In the genomic region with DNA sequence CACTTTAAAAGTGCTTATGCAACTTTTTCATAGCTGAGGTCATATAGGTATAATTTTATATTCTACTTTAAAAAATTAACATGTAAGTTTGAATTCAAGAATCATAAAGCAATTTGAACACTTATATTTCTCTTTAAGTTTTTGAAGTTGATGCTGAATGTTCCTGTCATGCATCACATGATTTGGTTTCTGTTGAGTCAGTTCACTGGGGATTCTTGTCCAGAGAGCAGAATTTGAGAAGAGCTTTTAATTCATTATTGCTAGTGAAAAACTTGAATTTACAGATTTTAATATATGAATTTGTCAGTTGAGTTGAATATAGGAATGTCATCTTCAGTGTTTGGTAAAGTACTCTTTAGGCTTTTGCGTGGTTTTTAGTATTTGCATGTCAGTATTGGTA, we compare ENCODE assay signal across 21 cellular contexts.
"Had no signal": no experiment of that assay in that cellular context is flagged by ENCODE, and none has a peak within 500 bp of the region (broad histone marks: within the 10 kb centered on the region; RNA-seq: fewer than 3 reads in every experiment).

No MANE protein-coding gene starts in this region.

- H3K36me3 ChIP-seq: cardiac muscle cell, right atrium auricular region, uterus had no signal

- ATAC-seq: effector memory CD8-positive, alpha-beta T cell; left ventricle myocardium superior had no signal

- H3K4me1 ChIP-seq: right atrium auricular region, tibial artery, uterus had no signal

- H3K27me3 Mint-ChIP-seq: activated CD4-positive, alpha-beta memory T cell treated with anti-CD3 and anti-CD28 coated beads for 36 hours; effector memory CD8-positive, alpha-beta T cell; progenitor cell of endocrine pancreas had no signal

- FAIRE-seq: frontal cortex had no signal

- H3K9me3 Mint-ChIP-seq: effector memory CD8-positive, alpha-beta T cell had no signal

- H3K4me3 Mint-ChIP-seq: activated CD4-positive, alpha-beta memory T cell treated with anti-CD3 and anti-CD28 coated beads for 36 hours; activated T-helper 1 cell treated with anti-CD3 and anti-CD28 coated beads, Interleukin-12 subunit alpha, Interleukin-12 subunit beta, Interleukin-2, Interleukin-4 antibody, amounts not matched to agents 30 ng/mL and 10 ng/mL and 1 ng/mL, durations not matched to agents 14 hours and 24 hours and 36 hours; effector memory CD8-positive, alpha-beta T cell had no signal

- H3K27me3 ChIP-seq: cardiac muscle cell, right atrium auricular region, tibial artery, uterus had no signal

- H3K27ac ChIP-seq: cardiac muscle cell, right atrium auricular region, tibial artery, uterus, VCaP had no signal

- H3K4me3 ChIP-seq: cardiac muscle cell, right atrium auricular region, tibial artery, uterus had no signal

- DNase-seq: activated CD4-positive, alpha-beta memory T cell treated with anti-CD3 and anti-CD28 coated beads for 36 hours; activated gamma-delta T cell treated with Interleukin-2 at 50 U/mL for 16 hours; activated T-cell treated with anti-CD3 and anti-CD28 coated beads for 4 hours; effector memory CD8-positive, alpha-beta T cell; kidney glomerular epithelial cell; left ventricle myocardium superior; occipital lobe; stimulated activated CD4-positive, alpha-beta T cell treated with anti-CD3 and anti-CD28 coated beads, Interleukin-12 subunit alpha, Interleukin-12 subunit beta, amount 100 ng/mL, for 4 hours; stimulated activated CD4-positive, alpha-beta T cell treated with anti-CD3 and anti-CD28 coated beads, Interleukin-1b, Interleukin-23, amount 100 ng/mL, for 48 hours; stimulated activated naive CD4-positive, alpha-beta T cell treated with Interleukin-2 at 50 U/mL for 16 hours; substantia nigra; T-helper 2 cell; tibial artery; uterus had no signal

- H3K27ac Mint-ChIP-seq: activated naive CD4-positive, alpha-beta T cell treated with anti-CD3 and anti-CD28 coated beads, Interleukin-2, amount 50 U/mL, for 72 hours; activated T-helper 1 cell treated with anti-CD3 and anti-CD28 coated beads, Interleukin-12 subunit alpha, Interleukin-12 subunit beta, Interleukin-2, Interleukin-4 antibody, amounts not matched to agents 30 ng/mL and 10 ng/mL and 1 ng/mL, durations not matched to agents 14 hours and 24 hours and 36 hours; effector memory CD8-positive, alpha-beta T cell; progenitor cell of endocrine pancreas had no signal
